ENCODE assay signal across 9 cellular contexts in the genomic region with DNA sequence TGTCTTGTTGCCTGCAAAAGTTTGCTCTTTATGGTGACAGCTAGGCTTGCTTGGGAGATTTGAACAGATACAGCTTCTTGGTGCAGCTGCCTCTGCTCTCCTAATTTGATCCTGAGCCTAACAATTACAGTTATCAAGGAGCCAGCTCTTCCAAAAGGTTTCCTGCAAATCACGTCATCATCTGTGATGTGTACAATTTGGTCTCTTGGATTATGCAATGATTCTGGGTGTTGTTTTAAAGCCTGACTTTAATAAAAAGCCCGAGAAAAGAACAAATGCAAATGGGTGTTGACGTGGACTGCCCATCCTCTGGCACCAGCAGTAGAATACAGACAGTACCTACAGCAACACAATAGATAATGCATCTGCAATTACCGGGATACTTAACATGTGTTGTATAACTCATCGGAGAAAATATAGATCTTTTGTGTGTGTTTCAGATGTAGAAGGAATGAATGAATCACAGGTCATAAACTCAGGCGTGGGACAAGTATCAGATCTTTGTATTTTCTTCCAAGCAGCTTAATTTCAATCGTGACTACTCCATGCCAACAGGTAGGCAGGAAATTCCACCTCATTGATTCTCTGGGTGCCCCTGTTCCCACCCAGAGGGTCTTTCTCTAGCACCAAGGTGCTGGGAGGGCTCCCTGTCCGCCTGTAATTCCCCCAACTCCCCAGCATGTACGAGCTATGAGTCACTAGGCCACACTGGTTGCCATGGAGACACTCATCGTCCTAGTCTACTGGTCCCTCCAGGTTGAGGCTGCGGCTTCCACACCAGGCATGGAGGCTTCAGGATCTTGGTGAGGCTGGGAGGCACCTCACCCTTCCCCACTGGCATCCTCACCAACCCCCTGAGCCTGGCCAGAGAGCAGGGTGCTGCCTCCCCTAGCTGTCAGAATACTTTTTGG.
DNase-seq lines count a peak whose midpoint lies in the region; ATAC-seq lines count a peak whose summit lies in the region.
"Had no signal": no experiment of that assay in that cellular context is flagged by ENCODE, and none has a peak within 500 bp of the region (broad histone marks: within the 10 kb centered on the region; RNA-seq: fewer than 3 reads in every experiment).

No MANE protein-coding gene starts in this region.

- peak overlapping the region; percentile 45 for H2AFZ ChIP-seq in ACC112 (ENCODE audit: low read length, unreplicated experiment)

- peaks cover 6 to 9% of the 10 kb centered on the region in 2 donors for H3K27me3 Mint-ChIP-seq in T-cell
- H3K27me3 Mint-ChIP-seq in stimulated activated memory B cell treated with anti-CD40 and anti-IgM and Interleukin-4, amounts not matched to agents 10 μg/mL and 1 μg/mL and 100 μg/mL, for 72 hours, result peaks cover 28% of the 10 kb centered on the region

- H3K9me3 Mint-ChIP-seq in T-cell, result no peaks in the 10 kb centered on the region
- H3K9me3 Mint-ChIP-seq in stimulated activated memory B cell treated with anti-CD40 and anti-IgM and Interleukin-4, amounts not matched to agents 10 μg/mL and 1 μg/mL and 100 μg/mL, for 72 hours, result peaks cover 2% of the 10 kb centered on the region

- H3K79me2 ChIP-seq in ACC112 (ENCODE audit: control insufficient read depth, insufficient read depth, low read length, unreplicated experiment), result no peaks in the 10 kb centered on the region

- H3K4me3 ChIP-seq in ACC112 (ENCODE audit: low read depth, low read length) (peak overlapping the region; percentile 3; the same call in 1 of the 2 replicates), adipocyte (ENCODE audit: low read length) (peak overlapping the region; percentile 30)

- no peak overlapping the region for H3K4me3 Mint-ChIP-seq in T-cell
- H3K4me3 Mint-ChIP-seq in stimulated activated memory B cell treated with anti-CD40 and anti-IgM and Interleukin-4, amounts not matched to agents 10 μg/mL and 1 μg/mL and 100 μg/mL, for 72 hours, result no peak overlapping the region

- ATAC-seq in GM21717 (IDR thresholded peaks at IDR 0.05; ENCODE audit: unreplicated experiment), result peak; percentile 69
- ATAC-seq in T-cell (replicated peaks in 1 of 4), result no peak
- ATAC-seq in stimulated activated memory B cell treated with anti-CD40 and anti-IgM and Interleukin-4, amounts not matched to agents 10 μg/mL and 1 μg/mL and 100 μg/mL, for 72 hours, result no peak
- ATAC-seq in GM18907 (IDR thresholded peaks at IDR 0.05; ENCODE audit: unreplicated experiment), result no peak

- DNase-seq in adipocyte (ENCODE audit: low read depth) (peak; percentile 59), kidney glomerular epithelial cell (lab: John Stamatoyannopoulos, UW) (peak; percentile 41), T-cell (no peak), epidermal melanocyte (ENCODE audit: insufficient read length, low spot score) (no peak)
- DNase-seq: activated naive CD4-positive, alpha-beta T cell had no signal

- no peaks in the 10 kb centered on the region for H3K36me3 Mint-ChIP-seq in T-cell
- H3K36me3 Mint-ChIP-seq in stimulated activated memory B cell treated with anti-CD40 and anti-IgM and Interleukin-4, amounts not matched to agents 10 μg/mL and 1 μg/mL and 100 μg/mL, for 72 hours, result no peaks in the 10 kb centered on the region

- POLR2A ChIA-PET in T-cell (lab: Charles Lee), result no interaction called here

- peak overlapping the region; percentile 97 for H3K27ac ChIP-seq in ACC112 (ENCODE audit: low read depth, low read length)

- H3K4me1 ChIP-seq in ACC112 (ENCODE audit: control insufficient read depth, insufficient read depth, low read length, unreplicated experiment), result peaks cover 49% of the 10 kb centered on the region
- H3K4me1 ChIP-seq in adipocyte (ENCODE audit: control insufficient read depth, insufficient read depth, low read length), result peaks cover 55% of the 10 kb centered on the region

- H3K27me3 ChIP-seq in ACC112 (ENCODE audit: insufficient read depth, low read length) (no peaks in the 10 kb centered on the region), adipocyte (replicated peaks; ENCODE audit: control insufficient read depth, insufficient read depth, low read length) (no peaks in the 10 kb centered on the region)

- no peaks in the 10 kb centered on the region for H3K9me3 ChIP-seq in adipocyte (ENCODE audit: control insufficient read depth, low read length)

- H3K9ac ChIP-seq in adipocyte (ENCODE audit: low read length), result peak overlapping the region; percentile 73

- H3K4me1 Mint-ChIP-seq in T-cell, result no peaks in the 10 kb centered on the region
- no peaks in the 10 kb centered on the region for H3K4me1 Mint-ChIP-seq in stimulated activated memory B cell treated with anti-CD40 and anti-IgM and Interleukin-4, amounts not matched to agents 10 μg/mL and 1 μg/mL and 100 μg/mL, for 72 hours

- H3K27ac Mint-ChIP-seq in T-cell, result no peak overlapping the region
- no peak overlapping the region for H3K27ac Mint-ChIP-seq in stimulated activated memory B cell treated with anti-CD40 and anti-IgM and Interleukin-4, amounts not matched to agents 10 μg/mL and 1 μg/mL and 100 μg/mL, for 72 hours

- H3K36me3 ChIP-seq in ACC112 (ENCODE audit: insufficient read depth, low read length), result no peaks in the 10 kb centered on the region
- H3K36me3 ChIP-seq in adipocyte (ENCODE audit: control insufficient read depth, insufficient read depth, low read length, severe bottlenecking), result no peaks in the 10 kb centered on the region

- CTCF ChIA-PET in T-cell (lab: Charles Lee), result no interaction called here

Comparison
In these comparisons a context has a peak if more than half of its experiments do, and no peak if none do; other contexts are left out.
1. DNase-seq: peak in adipocyte (single experiment) and kidney glomerular epithelial cell (single experiment); none in T-cell (0 of 34) and epidermal melanocyte (single experiment).